8 cellular contexts compared by ENCODE assay signal in genomic region chr17:55717898-55718735, GRCh38. TPM values are rescaled to one million over a fixed set of nuclear protein-coding genes. Genes with fewer than 3 reads are reported as not detected.
DNase-seq lines count a peak whose midpoint lies in the region; ATAC-seq and TF ChIP-seq lines count a peak whose summit lies in the region.

No MANE protein-coding gene starts in this region.

- peaks cover 7% of the 10 kb centered on the region for H3K4me1 Mint-ChIP-seq in stimulated activated memory B cell treated with anti-CD40 and anti-IgM and Interleukin-4, amounts not matched to agents 10 μg/mL and 1 μg/mL and 100 μg/mL, for 72 hours

- H3K36me3 ChIP-seq in heart left ventricle = peaks cover 0 to 13% (median 0%) of the 10 kb centered on the region in 9 donors

- TF ChIP-seq POLR2A in heart left ventricle (IDR thresholded peaks at IDR 0.05) = no peak

- H3K27me3 Mint-ChIP-seq in stimulated activated memory B cell treated with anti-CD40 and anti-IgM and Interleukin-4, amounts not matched to agents 10 μg/mL and 1 μg/mL and 100 μg/mL, for 72 hours = peaks cover 28% of the 10 kb centered on the region

- H3K9me3 Mint-ChIP-seq in stimulated activated memory B cell treated with anti-CD40 and anti-IgM and Interleukin-4, amounts not matched to agents 10 μg/mL and 1 μg/mL and 100 μg/mL, for 72 hours = no peaks in the 10 kb centered on the region

- H3K36me3 Mint-ChIP-seq in stimulated activated memory B cell treated with anti-CD40 and anti-IgM and Interleukin-4, amounts not matched to agents 10 μg/mL and 1 μg/mL and 100 μg/mL, for 72 hours = no peaks in the 10 kb centered on the region

- no peak overlapping the region for H3K27ac Mint-ChIP-seq in stimulated activated memory B cell treated with anti-CD40 and anti-IgM and Interleukin-4, amounts not matched to agents 10 μg/mL and 1 μg/mL and 100 μg/mL, for 72 hours

- H3K27ac ChIP-seq in heart left ventricle = no peak overlapping the region

- intact Hi-C loops in heart left ventricle (cut with DNase I) = loop anchor here (1.0 to 10.0 kb wide), 8 partner anchors 47 to 192 kb away; no protein-coding TSS in a partner anchor

- H3K4me3 ChIP-seq in heart left ventricle = no peak overlapping the region

- H3K27me3 ChIP-seq in heart left ventricle = no peaks in the 10 kb centered on the region

- H3K9me3 ChIP-seq in heart left ventricle = no peaks in the 10 kb centered on the region

- TF ChIP-seq CTCF in LNCAP (IDR thresholded peaks at IDR 0.05) = peak; percentile 75
- peak; percentile 70 to 90 (median 82) for TF ChIP-seq CTCF in heart left ventricle (IDR thresholded peaks at IDR 0.05)

- DNase-seq in NCI-H146 (lab: John Stamatoyannopoulos, UW) (peak; percentile 36), NCI-H146 treated with DMSO at 0.1 percent for 48 hours (lab: John Stamatoyannopoulos, UW; ENCODE audit: unreplicated experiment) (no peak), SKM-1 (lab: John Stamatoyannopoulos, UW; ENCODE audit: unreplicated experiment) (peak; percentile 45), heart left ventricle (peak; percentile 63 to 83 (median 68)), putamen (ENCODE audit: low spot score) (peak; percentile 53)
- DNase-seq in activated naive CD8-positive, alpha-beta T cell treated with anti-CD3 and anti-CD28 coated beads, Interleukin-2, amount 50 U/mL, for 16 hours (ENCODE audit: low read depth, low spot score) = peak; percentile 27

- no peak overlapping the region for H3K4me3 Mint-ChIP-seq in stimulated activated memory B cell treated with anti-CD40 and anti-IgM and Interleukin-4, amounts not matched to agents 10 μg/mL and 1 μg/mL and 100 μg/mL, for 72 hours

- ATAC-seq in heart left ventricle = peak in 2 of 4 donors; percentile 50 to 52
- ATAC-seq in stimulated activated memory B cell treated with anti-CD40 and anti-IgM and Interleukin-4, amounts not matched to agents 10 μg/mL and 1 μg/mL and 100 μg/mL, for 72 hours = no peak

- 51 to 56% (median 53%) methylated on average over 11 of the region's 11 CpGs for WGBS in heart left ventricle, 4 donors

- peaks cover 0 to 12% (median 4%) of the 10 kb centered on the region in 12 donors for H3K4me1 ChIP-seq in heart left ventricle

RNA-seq across cellular contexts. Expression of gene TMEM100, which starts 4.5 kb away (rescaled TPM):
- total RNA-seq in heart left ventricle = 1 to 10 TPM; 2.3 to 9.3 (median 6.0) TPM
- polyA plus RNA-seq in heart left ventricle = 1 to 10 TPM; 4.1 to 5.3 TPM

RNA-seq across cellular contexts. Expression of gene PCTP, which starts 32.7 kb away (rescaled TPM):
- 10 to 100 TPM; 14.8 to 22.6 (median 18.6) TPM for total RNA-seq in heart left ventricle
- polyA plus RNA-seq in heart left ventricle = 10 to 100 TPM; 11.8 to 21.1 TPM
